ENCODE assay signal across 17 cellular contexts in the genomic region with DNA sequence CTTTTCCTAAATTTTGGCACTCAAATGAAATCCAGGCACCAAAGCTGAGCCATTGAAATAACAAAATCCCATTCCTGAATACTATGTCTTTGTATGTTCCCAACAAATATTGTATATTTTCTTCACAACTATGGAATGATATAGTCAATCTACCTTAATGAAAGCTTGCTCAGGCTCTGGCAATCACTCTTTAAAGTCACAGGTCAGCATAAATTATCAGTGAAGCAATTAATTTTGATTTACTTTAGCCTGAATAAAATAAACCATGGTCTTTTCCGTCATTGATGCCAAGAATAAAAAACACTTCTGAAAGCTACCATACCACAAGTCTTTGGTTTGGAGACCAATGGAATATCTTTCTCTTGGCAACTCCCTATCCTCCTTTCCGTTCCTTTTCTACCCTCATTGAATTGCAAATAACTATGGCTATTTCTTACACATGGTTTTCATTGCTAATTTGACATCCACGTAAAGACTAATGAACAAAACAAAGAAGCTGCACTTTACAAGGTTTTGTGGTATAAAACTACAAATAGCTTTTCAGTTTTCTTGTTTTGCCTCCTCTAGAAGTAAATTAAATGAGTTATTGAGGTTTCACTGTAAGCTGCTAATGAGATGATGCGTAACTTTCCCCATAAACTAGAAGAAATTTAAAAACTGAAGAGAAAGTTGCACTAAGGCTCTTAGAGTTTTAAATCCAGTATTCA.
DNase-seq lines count a peak whose midpoint lies in the region; ATAC-seq, FAIRE-seq and TF ChIP-seq lines count a peak whose summit lies in the region.
"Had no signal": no experiment of that assay in that cellular context is flagged by ENCODE, and none has a peak within 500 bp of the region (broad histone marks: within the 10 kb centered on the region; RNA-seq: fewer than 3 reads in every experiment).

No MANE protein-coding gene starts in this region.

- no peak for TF ChIP-seq RAD21 in A549 (conservative IDR thresholded peaks at IDR 0.05 in 1 of 2, IDR thresholded peaks at IDR 0.05 in 1 of 2)

- no peak for TF ChIP-seq CTCF in A549 (IDR thresholded peaks at IDR 0.05)
- TF ChIP-seq CTCF in HEK293 (tag by site-specific recombination; IDR thresholded peaks at IDR 0.05), result no peak

- WGBS in A549 (ENCODE audit: missing lambda C conversion rate), result 88% methylated on average over 4 of the region's 4 CpGs

- no peak for TF ChIP-seq EP300 in A549 (IDR thresholded peaks at IDR 0.05)

- CTCF ChIA-PET in A549 (lab: Yijun Ruan, JAX), result interaction anchor here (1.1 to 2.6 kb wide), 3 partner anchors 13 to 697 kb away, joined by 3 to 14 read pairs (median 5); no protein-coding TSS in a partner anchor
- CTCF ChIA-PET in HEK293 (lab: Yijun Ruan, JAX), result interaction anchor here (0.7 to 1.1 kb wide), 2 partner anchors 14 to 74 kb away, joined by 3 to 8 read pairs; no protein-coding TSS in a partner anchor
- CTCF ChIA-PET in activated CD8-positive, alpha-beta T cell treated with anti-CD3 and anti-CD28 coated beads, Interleukin-2, amount 10 ng/mL, durations not matched to agents 7 days and 5 days (lab: Charles Lee), result interaction anchor here (0.7 to 2.8 kb wide), 5 partner anchors 13 to 711 kb away, joined by 3 to 12 read pairs (median 3); no protein-coding TSS in a partner anchor

- no peaks in the 10 kb centered on the region for H3K36me3 Mint-ChIP-seq in immature natural killer cell
- H3K36me3 Mint-ChIP-seq in activated CD8-positive, alpha-beta T cell treated with anti-CD3 and anti-CD28 coated beads, Interleukin-2, amount 10 ng/mL, durations not matched to agents 7 days and 5 days (ENCODE audit: low read depth), result no peaks in the 10 kb centered on the region

- POLR2A ChIA-PET in A549 (lab: Yijun Ruan, JAX) (no interaction called here), HEK293 (lab: Yijun Ruan, JAX) (no interaction called here)
- POLR2A ChIA-PET in activated CD8-positive, alpha-beta T cell treated with anti-CD3 and anti-CD28 coated beads, Interleukin-2, amount 10 ng/mL, durations not matched to agents 7 days and 5 days (lab: Charles Lee), result no interaction called here

- no peak for TF ChIP-seq POLR2A in A549 (IDR thresholded peaks at IDR 0.05; ENCODE audit: low read length)

- FAIRE-seq in A549 (lab: Jason Lieb, UNC), result no peak

- H3K27ac ChIP-seq in A549 (no peak overlapping the region), HEK293 (ENCODE audit: extremely low read depth, low read depth, low read length) (no peak overlapping the region)
- H3K27ac ChIP-seq: PC-9 had no signal

- peaks cover 0 to 10% (median 0%) of the 10 kb centered on the region in 3 donors for H3K27me3 Mint-ChIP-seq in immature natural killer cell (ENCODE audit: low read depth in 3 of 3)
- H3K27me3 Mint-ChIP-seq in activated CD8-positive, alpha-beta T cell treated with anti-CD3 and anti-CD28 coated beads, Interleukin-2, amount 10 ng/mL, durations not matched to agents 7 days and 5 days (ENCODE audit: low read depth), result peaks cover 12% of the 10 kb centered on the region
- H3K27me3 Mint-ChIP-seq: CD8-positive, alpha-beta memory T cell had no signal

- no peaks in the 10 kb centered on the region for H3K4me1 ChIP-seq in A549
- no peaks in the 10 kb centered on the region for H3K4me1 ChIP-seq in HEK293 (ENCODE audit: control insufficient read depth, insufficient read depth, low read length)

- H3K9me3 Mint-ChIP-seq in immature natural killer cell, result no peaks in the 10 kb centered on the region
- no peaks in the 10 kb centered on the region for H3K9me3 Mint-ChIP-seq in activated CD8-positive, alpha-beta T cell treated with anti-CD3 and anti-CD28 coated beads, Interleukin-2, amount 10 ng/mL, durations not matched to agents 7 days and 5 days (ENCODE audit: insufficient read depth)
- H3K9me3 Mint-ChIP-seq: CD8-positive, alpha-beta memory T cell had no signal

- no peaks in the 10 kb centered on the region for H3K9me3 ChIP-seq in A549
- no peaks in the 10 kb centered on the region for H3K9me3 ChIP-seq in HEK293 (ENCODE audit: control insufficient read depth, insufficient read depth, low read depth, low read length)

- H3K4me1 Mint-ChIP-seq in immature natural killer cell, result peaks cover 11 to 71% of the 10 kb centered on the region in 2 donors
- H3K4me1 Mint-ChIP-seq in activated CD8-positive, alpha-beta T cell treated with anti-CD3 and anti-CD28 coated beads, Interleukin-2, amount 10 ng/mL, durations not matched to agents 7 days and 5 days (ENCODE audit: low read depth), result peaks cover 3% of the 10 kb centered on the region

- no peak overlapping the region for H3K4me2 ChIP-seq in A549
- H3K4me2 ChIP-seq: PC-9 had no signal

- ATAC-seq in A549, result no peak
- ATAC-seq in HG02981 (IDR thresholded peaks at IDR 0.05; ENCODE audit: unreplicated experiment), result no peak
- ATAC-seq in activated CD8-positive, alpha-beta T cell treated with anti-CD3 and anti-CD28 coated beads, Interleukin-2, amount 10 ng/mL, durations not matched to agents 7 days and 5 days, result no peak
- ATAC-seq: HCT116 had no signal

- peak overlapping the region in 4 of 6 donors; percentile 4 to 59 (median 23) for H3K27ac Mint-ChIP-seq in immature natural killer cell
- H3K27ac Mint-ChIP-seq in activated CD8-positive, alpha-beta T cell treated with anti-CD3 and anti-CD28 coated beads, Interleukin-2, amount 10 ng/mL, durations not matched to agents 7 days and 5 days, result no peak overlapping the region

- no peak overlapping the region for H3K4me3 ChIP-seq in A549
- no peak overlapping the region for H3K4me3 ChIP-seq in HEK293 (ENCODE audit: low read depth, low read length)
- H3K4me3 ChIP-seq: BLaER1 treated with 17β-estradiol and CSF1 and Interleukin-3, amounts not matched to agents 10 nM and 100 nM; PC-9 had no signal

- no peak overlapping the region for H3K4me3 Mint-ChIP-seq in immature natural killer cell
- H3K4me3 Mint-ChIP-seq in activated CD8-positive, alpha-beta T cell treated with anti-CD3 and anti-CD28 coated beads, Interleukin-2, amount 10 ng/mL, durations not matched to agents 7 days and 5 days, result no peak overlapping the region
- H3K4me3 Mint-ChIP-seq: CD8-positive, alpha-beta memory T cell had no signal

- no peak for DNase-seq in A549 (ENCODE audit: low read depth in 1 of 2, low spot score in 1 of 2)
- DNase-seq in astrocyte of the hippocampus (ENCODE audit: low read depth, low spot score), result peak; percentile 59
- no peak for DNase-seq in immature natural killer cell
- DNase-seq in activated gamma-delta T cell treated with Interleukin-2 at 50 U/mL for 16 hours, result no peak
- DNase-seq in activated CD8-positive, alpha-beta T cell treated with anti-CD3 and anti-CD28 coated beads, Interleukin-2, amount 10 ng/mL, durations not matched to agents 7 days and 5 days, result no peak
- DNase-seq in GF-D8 (lab: John Stamatoyannopoulos, UW), result no peak
- DNase-seq: CD8-positive, alpha-beta memory T cell; DMS53; NCI-H1417 treated with DMSO at 0.1 percent for 48 hours; NCI-H187 treated with DMSO at 0.1 percent for 48 hours; NCI-H226; NCI-H524 treated with DMSO at 0.1 percent for 48 hours; PC-9 had no signal

- no peaks in the 10 kb centered on the region for H3K36me3 ChIP-seq in HEK293 (ENCODE audit: control insufficient read depth in 2 of 2, insufficient read depth in 1 of 2, low read length in 2 of 2)

TF ChIP-seq in A549, 52 proteins besides CTCF, POLR2A, EP300 and RAD21:
- TF ChIP-seq RARB (CRISPR knock-in tag; IDR thresholded peaks at IDR 0.05) (no peak), MAFK (IDR thresholded peaks at IDR 0.05; ENCODE audit: partially characterized antibody) (peak; percentile 62)

TF ChIP-seq in HEK293, 187 proteins besides CTCF, POLR2A, EP300 and RAD21:
- TF ChIP-seq, protein P1, sequence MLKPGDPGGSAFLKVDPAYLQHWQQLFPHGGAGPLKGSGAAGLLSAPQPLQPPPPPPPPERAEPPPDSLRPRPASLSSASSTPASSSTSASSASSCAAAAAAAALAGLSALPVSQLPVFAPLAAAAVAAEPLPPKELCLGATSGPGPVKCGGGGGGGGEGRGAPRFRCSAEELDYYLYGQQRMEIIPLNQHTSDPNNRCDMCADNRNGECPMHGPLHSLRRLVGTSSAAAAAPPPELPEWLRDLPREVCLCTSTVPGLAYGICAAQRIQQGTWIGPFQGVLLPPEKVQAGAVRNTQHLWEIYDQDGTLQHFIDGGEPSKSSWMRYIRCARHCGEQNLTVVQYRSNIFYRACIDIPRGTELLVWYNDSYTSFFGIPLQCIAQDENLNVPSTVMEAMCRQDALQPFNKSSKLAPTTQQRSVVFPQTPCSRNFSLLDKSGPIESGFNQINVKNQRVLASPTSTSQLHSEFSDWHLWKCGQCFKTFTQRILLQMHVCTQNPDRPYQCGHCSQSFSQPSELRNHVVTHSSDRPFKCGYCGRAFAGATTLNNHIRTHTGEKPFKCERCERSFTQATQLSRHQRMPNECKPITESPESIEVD (tag by site-specific recombination; IDR thresholded peaks at IDR 0.05), result peak; percentile 47
- TF ChIP-seq ZNF354C (tag by site-specific recombination; IDR thresholded peaks at IDR 0.05; ENCODE audit: borderline replicate concordance, low read depth), result no peak
